ENCODE assay signal across 8 cellular contexts in genomic region chr11:61161190-61162091, GRCh38. TPM values are rescaled to one million over a fixed set of nuclear protein-coding genes. Genes with fewer than 3 reads are reported as not detected.
DNase-seq lines count a peak whose midpoint lies in the region; ATAC-seq and TF ChIP-seq lines count a peak whose summit lies in the region.

Gene VPS37C, minus strand, starts transcription at chr11:61161426. Its CDS starts 22,597 bp downstream, at chr11:61138829.

- peak within 1 kb of the TSS; percentile 90 for H3K4me3 Mint-ChIP-seq in activated CD4-positive, alpha-beta T cell treated with anti-CD3 and anti-CD28 coated beads, Interleukin-2, amount 10 ng/mL, durations not matched to agents 24 days and 14 days

- H3K36me3 ChIP-seq in BLaER1 (no peaks in the 10 kb centered on the region), colonic mucosa (no peaks in the 10 kb centered on the region)

- peak within 1 kb of the TSS; percentile 76 for H3K4me3 ChIP-seq in BLaER1
- H3K4me3 ChIP-seq in colonic mucosa, result peak within 1 kb of the TSS; percentile 51

- peaks cover 8% of the 10 kb centered on the region for H3K36me3 Mint-ChIP-seq in activated CD4-positive, alpha-beta T cell treated with anti-CD3 and anti-CD28 coated beads, Interleukin-2, amount 10 ng/mL, durations not matched to agents 24 days and 14 days (ENCODE audit: low read depth)

- H4K20me1 ChIP-seq in BLaER1, result peaks cover 9% of the 10 kb centered on the region; the same call in 1 of the 2 replicates

- peaks cover 3% of the 10 kb centered on the region for H3K9me3 Mint-ChIP-seq in activated CD4-positive, alpha-beta T cell treated with anti-CD3 and anti-CD28 coated beads, Interleukin-2, amount 10 ng/mL, durations not matched to agents 24 days and 14 days

- peaks cover 21% of the 10 kb centered on the region for H3K4me1 ChIP-seq in BLaER1
- H3K4me1 ChIP-seq in colonic mucosa, result peaks cover 3% of the 10 kb centered on the region

- TF ChIP-seq CTCF in colonic mucosa (IDR thresholded peaks at IDR 0.05), result no peak

- peaks cover 49% of the 10 kb centered on the region for H3K4me1 Mint-ChIP-seq in activated CD4-positive, alpha-beta T cell treated with anti-CD3 and anti-CD28 coated beads, Interleukin-2, amount 10 ng/mL, durations not matched to agents 24 days and 14 days

- H3K27me3 Mint-ChIP-seq in activated CD4-positive, alpha-beta T cell treated with anti-CD3 and anti-CD28 coated beads, Interleukin-2, amount 10 ng/mL, durations not matched to agents 24 days and 14 days, result no peaks in the 10 kb centered on the region

- H3K4me2 ChIP-seq in BLaER1, result peak within 1 kb of the TSS; percentile 87

- H3K27me3 ChIP-seq in BLaER1 (no peaks in the 10 kb centered on the region), colonic mucosa (no peaks in the 10 kb centered on the region)

- H3K9me3 ChIP-seq in BLaER1 (no peaks in the 10 kb centered on the region; the same call in 1 of the 2 replicates), colonic mucosa (no peaks in the 10 kb centered on the region)

- peak; percentile 80 to 97 for DNase-seq in NCI-H526 (lab: John Stamatoyannopoulos, UW)
- peak; percentile 98 for DNase-seq in activated CD4-positive, alpha-beta T cell treated with anti-CD3 and anti-CD28 coated beads, Interleukin-2, amount 10 ng/mL, durations not matched to agents 24 days and 14 days
- DNase-seq in colonic mucosa, result peak; percentile 93
- peak; percentile 83 to 93 for DNase-seq in left colon
- peak; percentile 85 to 93 for DNase-seq in stimulated activated CD4-positive, alpha-beta T cell treated with anti-CD3 and anti-CD28 coated beads, Interleukin-1b, Interleukin-23, amount 100 ng/mL, for 4 hours (ENCODE audit: low read depth in 2 of 2)

- H3K27ac ChIP-seq in BLaER1 (peak within 1 kb of the TSS; percentile 94), colonic mucosa (peak within 1 kb of the TSS; percentile 94)

- H3K9ac ChIP-seq in BLaER1 (peak within 1 kb of the TSS; percentile 83), colonic mucosa (ENCODE audit: low read depth in 2 of 2, low read length in 2 of 2) (peak within 1 kb of the TSS; percentile 68 to 80)

- H3K27ac Mint-ChIP-seq in activated CD4-positive, alpha-beta T cell treated with anti-CD3 and anti-CD28 coated beads, Interleukin-2, amount 10 ng/mL, durations not matched to agents 24 days and 14 days, result peak within 1 kb of the TSS; percentile 89

- intact Hi-C loops in activated CD4-positive, alpha-beta T cell treated with anti-CD3 and anti-CD28 coated beads, Interleukin-2, amount 10 ng/mL, durations not matched to agents 24 days and 14 days (cut with micrococcal nuclease), result loop anchor here (1.0 to 2.0 kb wide), 2 partner anchors 255 to 319 kb away; partner anchors contain the start of genes CCDC86 and PRPF19
- intact Hi-C loops in colonic mucosa (cut with DNase I), result no loop called here
- intact Hi-C loops in left colon (cut with DNase I, micrococcal nuclease), result no loop called here

- ATAC-seq in GM19324 (IDR thresholded peaks at IDR 0.05; ENCODE audit: low FRiP score, unreplicated experiment) (peak; percentile 87), HG03457 (IDR thresholded peaks at IDR 0.05; ENCODE audit: unreplicated experiment) (peak; percentile 55), left colon (peak; percentile 86)

RNA-seq across cellular contexts. Expression of gene VPS37C, which starts in this region (rescaled TPM):
- total RNA-seq in activated CD4-positive, alpha-beta T cell treated with anti-CD3 and anti-CD28 coated beads, Interleukin-2, amount 10 ng/mL, durations not matched to agents 24 days and 14 days, result 13.3 and 13.7 TPM in 2 replicates
- total RNA-seq in colonic mucosa (10 to 100 TPM; 26.8 to 35.4 TPM), left colon (10 to 100 TPM; 25.4 to 27.3 TPM)

Comparison
In these comparisons a context has a peak if more than half of its experiments do, and no peak if none do; other contexts are left out.
1. Peak in every context shown above with its lines: DNase-seq, ATAC-seq, H3K4me3 ChIP-seq and H3K27ac ChIP-seq.